In genomic region chr16:14487579-14487978, GRCh38 we compare ENCODE assay signal across 11 cellular contexts.
DNase-seq lines count a peak whose midpoint lies in the region; ATAC-seq and TF ChIP-seq lines count a peak whose summit lies in the region.
"Had no signal": no experiment of that assay in that cellular context is flagged by ENCODE, and none has a peak within 500 bp of the region (broad histone marks: within the 10 kb centered on the region; RNA-seq: fewer than 3 reads in every experiment).

No MANE protein-coding gene starts in this region.

- no TSS peak for BruUV-seq in MCF 10A (replicated peaks; lab: Mats Ljungman, UMichigan)

- H3K27me3 ChIP-seq in breast epithelium = no peaks in the 10 kb centered on the region
- H3K27me3 ChIP-seq in gastroesophageal sphincter = no peaks in the 10 kb centered on the region
- no peaks in the 10 kb centered on the region for H3K27me3 ChIP-seq in suprapubic skin
- H3K27me3 ChIP-seq in neuronal stem cell (ENCODE audit: control insufficient read depth in 3 of 3, insufficient read depth in 3 of 3, low read depth in 1 of 3, low read length in 3 of 3) = no peaks in the 10 kb centered on the region

- peak; percentile 55 for ATAC-seq in T-helper 17 cell
- no peak for ATAC-seq in gastroesophageal sphincter

- H3K36me3 ChIP-seq in breast epithelium (no peaks in the 10 kb centered on the region), gastroesophageal sphincter (peaks cover 0 to 3% of the 10 kb centered on the region in 2 donors), suprapubic skin (peaks cover 1% of the 10 kb centered on the region), neuronal stem cell (replicated peaks in 1 of 2; ENCODE audit: control insufficient read depth in 2 of 2, insufficient read depth in 2 of 2, low read length in 2 of 2) (peaks cover 0 to 2% of the 10 kb centered on the region in 2 donors)

- H3K27ac Mint-ChIP-seq in MCF 10A (ENCODE audit: low read depth, unreplicated experiment) (peak overlapping the region; percentile 81), T-helper 17 cell (peak overlapping the region; percentile 54)
- H3K27ac Mint-ChIP-seq: activated B cell treated with CpG ODN at 0.5 μM for 24 hours had no signal

- no peak overlapping the region for H2BK15ac ChIP-seq in neuronal stem cell (ENCODE audit: low read length)

- no peak overlapping the region for H3K23ac ChIP-seq in neuronal stem cell (ENCODE audit: low read depth, low read length, poor library complexity)

- no peaks in the 10 kb centered on the region for H3K9me3 Mint-ChIP-seq in MCF 10A (ENCODE audit: unreplicated experiment)
- H3K9me3 Mint-ChIP-seq: activated B cell treated with CpG ODN at 0.5 μM for 24 hours had no signal

- no peak overlapping the region for H2BK5ac ChIP-seq in neuronal stem cell (ENCODE audit: low read length)

- H3K4me1 ChIP-seq in breast epithelium (peaks cover 0 to 5% of the 10 kb centered on the region in 2 donors), gastroesophageal sphincter (peaks cover 3 to 31% (median 6%) of the 10 kb centered on the region in 3 donors), suprapubic skin (peaks cover 27% of the 10 kb centered on the region), neuronal stem cell (ENCODE audit: control insufficient read depth in 2 of 2, insufficient read depth in 1 of 2, low read depth in 1 of 2, low read length in 2 of 2) (peaks cover 8 to 9% of the 10 kb centered on the region in 2 donors)

- H3K4me1 Mint-ChIP-seq in MCF 10A (ENCODE audit: insufficient read depth, unreplicated experiment) = peaks cover 11% of the 10 kb centered on the region
- peaks cover 21% of the 10 kb centered on the region for H3K4me1 Mint-ChIP-seq in T-helper 17 cell

- H4K8ac ChIP-seq in neuronal stem cell (ENCODE audit: low read depth, low read length) = no peak overlapping the region

- POLR2A ChIA-PET in MCF 10A (lab: Yijun Ruan, JAX) = interaction anchor here (0.8 to 5.0 kb wide), 13 partner anchors 9 to 186 kb away, joined by 3 to 119 read pairs (median 6); no protein-coding TSS in a partner anchor

- H3K36me3 Mint-ChIP-seq in MCF 10A (ENCODE audit: insufficient read depth, unreplicated experiment) (peaks cover 14% of the 10 kb centered on the region), T-helper 17 cell (ENCODE audit: low read depth) (peaks cover 2% of the 10 kb centered on the region)

- WGBS in gastroesophageal sphincter (ENCODE audit: low coverage in 1 of 2), 2 donors = 10 to 19% methylated on average over 3 of the region's 3 CpGs
- WGBS in suprapubic skin = 8% methylated on average over 3 of the region's 3 CpGs
- no CpG with 5 or more reads among the region's 3 CpGs for WGBS in neuronal stem cell (ENCODE audit: extremely low coverage in 2 of 2, insufficient read length in 2 of 2, insufficient replicate concordance in 1 of 2), 2 donors

- no peak overlapping the region for H3K4ac ChIP-seq in neuronal stem cell (ENCODE audit: low read length)

- TF ChIP-seq POLR2A in breast epithelium (IDR thresholded peaks at IDR 0.05) (no peak), gastroesophageal sphincter (IDR thresholded peaks at IDR 0.05) (no peak), suprapubic skin (IDR thresholded peaks at IDR 0.05) (no peak)

- H2AK5ac ChIP-seq in neuronal stem cell (ENCODE audit: low read depth, low read length) = no peak overlapping the region

- H3K9ac ChIP-seq in neuronal stem cell (ENCODE audit: low read depth, low read length, poor library complexity) = no peak overlapping the region

- no peak overlapping the region for H3K14ac ChIP-seq in neuronal stem cell (ENCODE audit: low read length)

- H3K4me3 ChIP-seq in breast epithelium = peak overlapping the region in 1 of 3 donors; percentile 34
- H3K4me3 ChIP-seq in gastroesophageal sphincter = peak overlapping the region; percentile 36 to 42
- peak overlapping the region; percentile 32 for H3K4me3 ChIP-seq in suprapubic skin
- H3K4me3 ChIP-seq in neuronal stem cell (ENCODE audit: low read length in 2 of 2) = no peak overlapping the region

- H3K9me3 ChIP-seq in breast epithelium (no peaks in the 10 kb centered on the region), T-helper 17 cell (ENCODE audit: control insufficient read depth, low read length, poor library complexity, severe bottlenecking) (no peaks in the 10 kb centered on the region), gastroesophageal sphincter (no peaks in the 10 kb centered on the region), suprapubic skin (no peaks in the 10 kb centered on the region), neuronal stem cell (replicated peaks in 1 of 2; ENCODE audit: control insufficient read depth in 2 of 2, insufficient read depth in 1 of 2, low read depth in 1 of 2, low read length in 2 of 2) (peaks cover 0 to 2% of the 10 kb centered on the region in 2 donors)
- H3K9me3 ChIP-seq: Caco-2 had no signal

- no peak overlapping the region for H3K18ac ChIP-seq in neuronal stem cell (ENCODE audit: low read length)

- TF ChIP-seq EP300 in gastroesophageal sphincter (IDR thresholded peaks at IDR 0.05) (no peak), suprapubic skin (IDR thresholded peaks at IDR 0.05) (no peak)

- no peak overlapping the region for H2AFZ ChIP-seq in neuronal stem cell (ENCODE audit: low read length)

- TF ChIP-seq CTCF in MCF 10A (IDR thresholded peaks at IDR 0.05; ENCODE audit: unreplicated experiment) (no peak), breast epithelium (IDR thresholded peaks at IDR 0.05) (no peak), gastroesophageal sphincter (IDR thresholded peaks at IDR 0.05) (no peak), suprapubic skin (IDR thresholded peaks at IDR 0.05) (no peak)

- H3K4me2 ChIP-seq in neuronal stem cell (ENCODE audit: insufficient read depth, low read length, poor library complexity, severe bottlenecking) = no peak overlapping the region

- DNase-seq in MCF 10A (ENCODE audit: unreplicated experiment) (no peak), breast epithelium (ENCODE audit: low spot score in 2 of 2) (no peak), T-helper 17 cell (no peak), suprapubic skin (ENCODE audit: low spot score in 2 of 2) (no peak), NCI-H2029 treated with DMSO at 0.1 percent for 48 hours (lab: John Stamatoyannopoulos, UW) (no peak), neuronal stem cell (ENCODE audit: low spot score) (no peak)
- DNase-seq in activated CD8-positive, alpha-beta memory T cell treated with anti-CD3 and anti-CD28 coated beads for 24 hours = no peak
- DNase-seq: activated B cell treated with CpG ODN at 0.5 μM for 24 hours, Caco-2, NCI-H526 had no signal

- H3K27ac ChIP-seq in breast epithelium (no peak overlapping the region), gastroesophageal sphincter (peak overlapping the region in 2 of 4 donors; percentile 68 to 80), suprapubic skin (peak overlapping the region; percentile 55), neuronal stem cell (replicated peaks; ENCODE audit: low read length) (no peak overlapping the region)

- H2BK120ac ChIP-seq in neuronal stem cell (ENCODE audit: low read depth, low read length) = no peak overlapping the region

- no peaks in the 10 kb centered on the region for H3K27me3 Mint-ChIP-seq in MCF 10A (ENCODE audit: insufficient read depth, unreplicated experiment)
- H3K27me3 Mint-ChIP-seq in T-helper 17 cell = no peaks in the 10 kb centered on the region
- H3K27me3 Mint-ChIP-seq: activated B cell treated with CpG ODN at 0.5 μM for 24 hours had no signal

- CTCF ChIA-PET in MCF 10A (lab: Yijun Ruan, JAX) = interaction anchor here (0.6 to 2.3 kb wide), 11 partner anchors 8 to 1659 kb away, joined by 3 to 12 read pairs (median 4); no protein-coding TSS in a partner anchor

- intact Hi-C loops in MCF 10A (cut with micrococcal nuclease) = no loop called here
- intact Hi-C loops in breast epithelium (cut with DNase I; ENCODE audit: low total_unique reads) = no loop called here

- H3K4me3 Mint-ChIP-seq in MCF 10A (ENCODE audit: unreplicated experiment) (peak overlapping the region; percentile 57), T-helper 17 cell (no peak overlapping the region)
- H3K4me3 Mint-ChIP-seq: activated B cell treated with CpG ODN at 0.5 μM for 24 hours had no signal

- H2BK12ac ChIP-seq in neuronal stem cell (ENCODE audit: low read length) = no peak overlapping the region

- no peak overlapping the region for H4K91ac ChIP-seq in neuronal stem cell (ENCODE audit: low read depth, low read length, poor library complexity)

- no peaks in the 10 kb centered on the region for H3K79me1 ChIP-seq in neuronal stem cell (ENCODE audit: low read depth, low read length)

Comparison
In these comparisons a context has a peak if more than half of its experiments do, and no peak if none do; other contexts are left out.
1. H3K4me3 ChIP-seq: peak in gastroesophageal sphincter (2 of 2) and suprapubic skin (single experiment); none in neuronal stem cell (0 of 2).